ENCODE assay signal across 11 cellular contexts in genomic region chr4:159272341-159273125, GRCh38.
A peak's percentile ranks its signal among the peaks of the same experiment; 100 is the strongest.
DNase-seq lines count a peak whose midpoint lies in the region; ATAC-seq, FAIRE-seq and TF ChIP-seq lines count a peak whose summit lies in the region.
"Had no signal": no experiment of that assay in that cellular context is flagged by ENCODE, and none has a peak within 500 bp of the region (broad histone marks: within the 10 kb centered on the region; RNA-seq: fewer than 3 reads in every experiment).

No MANE protein-coding gene starts in this region.

- H3K9me3 Mint-ChIP-seq in CD14-positive monocyte (peaks cover 0 to 1% (median 0%) of the 10 kb centered on the region in 7 donors), endothelial cell (ENCODE audit: unreplicated experiment) (no peaks in the 10 kb centered on the region), GM23338 (no peaks in the 10 kb centered on the region; the same call in 2 of the 3 replicates)
- H3K9me3 Mint-ChIP-seq in CD4-positive, alpha-beta T cell = no peaks in the 10 kb centered on the region
- H3K9me3 Mint-ChIP-seq: activated naive CD8-positive, alpha-beta T cell treated with anti-CD3 and anti-CD28 coated beads, Interleukin-2, amount 10 ng/mL, durations not matched to agents 7 days and 5 days had no signal

- no peak for ATAC-seq in CD4-positive, alpha-beta T cell (ENCODE audit: poor library complexity)
- ATAC-seq in GM23338 = no peak

- TF ChIP-seq CTCF in CD14-positive monocyte (IDR thresholded peaks at IDR 0.05) (no peak), endothelial cell (IDR thresholded peaks at IDR 0.05; ENCODE audit: unreplicated experiment) (no peak), osteoblast (IDR thresholded peaks at IDR 0.05; ENCODE audit: extremely low read depth, low read depth, low read length) (no peak), GM23338 (conservative IDR thresholded peaks at IDR 0.05; ENCODE audit: low read depth in 2 of 2) (no peak)
- no peak for TF ChIP-seq CTCF in CD4-positive, alpha-beta T cell (IDR thresholded peaks at IDR 0.05)

- no peak overlapping the region for H2AFZ ChIP-seq in osteoblast (ENCODE audit: low read length)
- no peak overlapping the region for H2AFZ ChIP-seq in GM23338

- H3K36me3 ChIP-seq in osteoblast (ENCODE audit: insufficient read depth, low read length) (no peaks in the 10 kb centered on the region), GM23338 (ENCODE audit: insufficient read depth) (no peaks in the 10 kb centered on the region)
- H3K36me3 ChIP-seq: uterus had no signal

- peaks cover 6% of the 10 kb centered on the region in 2 donors for H3K36me3 Mint-ChIP-seq in CD14-positive monocyte
- H3K36me3 Mint-ChIP-seq in endothelial cell (ENCODE audit: low read depth, unreplicated experiment) = no peaks in the 10 kb centered on the region
- no peaks in the 10 kb centered on the region for H3K36me3 Mint-ChIP-seq in CD4-positive, alpha-beta T cell (ENCODE audit: low read depth)
- peaks cover 2% of the 10 kb centered on the region; the same call in 2 of the 3 replicates for H3K36me3 Mint-ChIP-seq in GM23338 (ENCODE audit: low read depth)

- CTCF ChIA-PET in CD4-positive, alpha-beta T cell (lab: Charles Lee) = no interaction called here

- DNase-seq in CD14-positive monocyte (ENCODE audit: low spot score) (no peak), HTR-8/SVneo (ENCODE audit: insufficient read length, low spot score) (no peak), endothelial cell (ENCODE audit: low spot score) (no peak), osteoblast (ENCODE audit: insufficient read length, low spot score, missing footprints) (peak; percentile 65), GM23338 (ENCODE audit: low spot score) (no peak)
- DNase-seq in stimulated activated CD4-positive, alpha-beta T cell treated with anti-CD3 and anti-CD28 coated beads, Interleukin-15, amount 100 ng/mL, for 24 hours = no peak
- DNase-seq in CD4-positive, alpha-beta T cell = no peak
- no peak for DNase-seq in NK-92 treated with Interleukin-12 subunit alpha and Interleukin-12 subunit beta, amount 100 ng/mL, for 24 hours (lab: John Stamatoyannopoulos, UW)
- DNase-seq: activated naive CD8-positive, alpha-beta T cell treated with anti-CD3 and anti-CD28 coated beads, Interleukin-2, amount 10 ng/mL, durations not matched to agents 7 days and 5 days; CD4-positive, alpha-beta memory T cell had no signal

- H3K4me2 ChIP-seq in osteoblast (ENCODE audit: insufficient read depth, low read length) = no peak overlapping the region
- H3K4me2 ChIP-seq in GM23338 = no peak overlapping the region

- H4K20me1 ChIP-seq in osteoblast (ENCODE audit: insufficient read depth, low read length) (no peaks in the 10 kb centered on the region), GM23338 (replicated peaks; ENCODE audit: insufficient read depth) (0 out of 2 replicates have a peak, but pooled peaks cover 3% of the 10 kb centered on the region)

- H3K4me1 ChIP-seq in osteoblast (ENCODE audit: insufficient read depth, low read length) (peaks cover 29% of the 10 kb centered on the region), GM23338 (ENCODE audit: insufficient read depth) (peaks cover 9% of the 10 kb centered on the region)
- H3K4me1 ChIP-seq: uterus had no signal

- intact Hi-C loops in CD14-positive monocyte (cut with micrococcal nuclease) = no loop called here
- intact Hi-C loops in CD4-positive, alpha-beta T cell (cut with DNase I, micrococcal nuclease) = no loop called here

- H3K27ac ChIP-seq in osteoblast (ENCODE audit: low read depth, low read length) = no peak overlapping the region
- no peak overlapping the region for H3K27ac ChIP-seq in CD4-positive, alpha-beta T cell (ENCODE audit: low read depth, low read length)
- no peak overlapping the region for H3K27ac ChIP-seq in GM23338 (ENCODE audit: low read depth)

- FAIRE-seq in HTR-8/SVneo (lab: Jason Lieb, UNC) = peak; percentile 23

- H3F3A ChIP-seq in GM23338 (replicated peaks; ENCODE audit: low read depth) = no peaks in the 10 kb centered on the region

- H3K27me3 ChIP-seq in osteoblast (ENCODE audit: insufficient read depth, low read length) (no peaks in the 10 kb centered on the region), GM23338 (ENCODE audit: insufficient read depth) (no peaks in the 10 kb centered on the region)
- no peaks in the 10 kb centered on the region for H3K27me3 ChIP-seq in CD4-positive, alpha-beta T cell (ENCODE audit: control insufficient read depth, insufficient read depth, low read length)
- H3K27me3 ChIP-seq: uterus had no signal

- peaks cover 0 to 1% (median 0%) of the 10 kb centered on the region in 3 donors for H3K27me3 Mint-ChIP-seq in CD14-positive monocyte (ENCODE audit: low read depth in 3 of 3)
- H3K27me3 Mint-ChIP-seq in endothelial cell (ENCODE audit: unreplicated experiment) = peaks cover 2% of the 10 kb centered on the region
- H3K27me3 Mint-ChIP-seq in CD4-positive, alpha-beta T cell = no peaks in the 10 kb centered on the region
- peaks cover 2% of the 10 kb centered on the region for H3K27me3 Mint-ChIP-seq in GM23338 (ENCODE audit: insufficient read depth, low read depth, poor library complexity)
- H3K27me3 Mint-ChIP-seq: activated naive CD8-positive, alpha-beta T cell treated with anti-CD3 and anti-CD28 coated beads, Interleukin-2, amount 10 ng/mL, durations not matched to agents 7 days and 5 days; CD4-positive, alpha-beta memory T cell had no signal

- H3K4me3 ChIP-seq in osteoblast (ENCODE audit: insufficient read depth, low read length) (no peak overlapping the region), GM23338 (no peak overlapping the region)
- H3K4me3 ChIP-seq: uterus had no signal

- no peaks in the 10 kb centered on the region for H3K9me2 ChIP-seq in GM23338 (ENCODE audit: insufficient read depth)

- H3K27ac Mint-ChIP-seq in CD14-positive monocyte (peak overlapping the region; percentile 32 to 91 (median 80)), endothelial cell (ENCODE audit: unreplicated experiment) (peak overlapping the region; percentile 89), GM23338 (no peak overlapping the region)
- no peak overlapping the region for H3K27ac Mint-ChIP-seq in CD4-positive, alpha-beta T cell
- H3K27ac Mint-ChIP-seq: activated naive CD8-positive, alpha-beta T cell treated with anti-CD3 and anti-CD28 coated beads, Interleukin-2, amount 10 ng/mL, durations not matched to agents 7 days and 5 days had no signal

- no peaks in the 10 kb centered on the region for H3K9me3 ChIP-seq in osteoblast (ENCODE audit: low read depth, low read length)
- no peaks in the 10 kb centered on the region for H3K9me3 ChIP-seq in CD4-positive, alpha-beta T cell (ENCODE audit: control insufficient read depth, low read length)
- H3K9me3 ChIP-seq: uterus had no signal

- H3K4me1 Mint-ChIP-seq in CD14-positive monocyte = peaks cover 53% of the 10 kb centered on the region
- peaks cover 21% of the 10 kb centered on the region for H3K4me1 Mint-ChIP-seq in endothelial cell (ENCODE audit: unreplicated experiment)
- peaks cover 17% of the 10 kb centered on the region for H3K4me1 Mint-ChIP-seq in CD4-positive, alpha-beta T cell (ENCODE audit: low read depth)
- H3K4me1 Mint-ChIP-seq in GM23338 = peaks cover 2% of the 10 kb centered on the region; the same call in 2 of the 3 replicates

- no peak overlapping the region for H3K4me3 Mint-ChIP-seq in CD14-positive monocyte
- H3K4me3 Mint-ChIP-seq in endothelial cell (ENCODE audit: unreplicated experiment) = no peak overlapping the region
- no peak overlapping the region for H3K4me3 Mint-ChIP-seq in CD4-positive, alpha-beta T cell
- no peak overlapping the region for H3K4me3 Mint-ChIP-seq in GM23338
- H3K4me3 Mint-ChIP-seq: activated naive CD8-positive, alpha-beta T cell treated with anti-CD3 and anti-CD28 coated beads, Interleukin-2, amount 10 ng/mL, durations not matched to agents 7 days and 5 days; CD4-positive, alpha-beta memory T cell had no signal

- H3K79me2 ChIP-seq in osteoblast (ENCODE audit: insufficient read depth, low read length) (peaks cover 3% of the 10 kb centered on the region), GM23338 (replicated peaks; ENCODE audit: insufficient read depth) (no peaks in the 10 kb centered on the region)

- POLR2A ChIA-PET in CD4-positive, alpha-beta T cell (lab: Charles Lee) = no interaction called here

TF ChIP-seq in GM23338, 12 proteins besides CTCF, POLR2A, EP300 and RAD21 (continues in another document):
- TF ChIP-seq ZNF331 (CRISPR knock-in tag; IDR thresholded peaks at IDR 0.05; ENCODE audit: low read depth) (no peak), ETS1 (IDR thresholded peaks at IDR 0.05) (no peak), CREB1 (CRISPR knock-in tag; IDR thresholded peaks at IDR 0.05; ENCODE audit: low read depth) (no peak), JUNB (IDR thresholded peaks at IDR 0.05; ENCODE audit: unreplicated experiment) (no peak), EZH2 (IDR thresholded peaks at IDR 0.05; ENCODE audit: low read depth, unreplicated experiment) (no peak), POLR2AphosphoS5 (IDR thresholded peaks at IDR 0.05; ENCODE audit: low read depth) (no peak), EZH2phosphoT487 (IDR thresholded peaks at IDR 0.05; ENCODE audit: unreplicated experiment) (no peak)

Comparison
In these comparisons a context has a peak if more than half of its experiments do, and no peak if none do; other contexts are left out.
1. H3K27ac Mint-ChIP-seq: peak in CD14-positive monocyte (7 of 7) and endothelial cell (single experiment); none in CD4-positive, alpha-beta T cell (single experiment) and GM23338 (single experiment).